11 cellular contexts compared by ENCODE assay signal in genomic region chr15:73755481-73755880, GRCh38. TPM values are rescaled to one million over a fixed set of nuclear protein-coding genes. Genes with fewer than 3 reads are reported as not detected.
"Had no signal": no experiment of that assay in that cellular context is flagged by ENCODE, and none has a peak within 500 bp of the region (broad histone marks: within the 10 kb centered on the region; RNA-seq: fewer than 3 reads in every experiment).

No MANE protein-coding gene starts in this region.

- H3K27ac ChIP-seq: breast epithelium, dorsolateral prefrontal cortex had no signal

- ATAC-seq: activated CD4-positive, CD25-positive, alpha-beta regulatory T cell treated with anti-CD3 and anti-CD28 coated beads, Interleukin-2, amount 50 U/mL, for 24 hours; activated CD8-positive, alpha-beta memory T cell treated with anti-CD3 and anti-CD28 coated beads, Interleukin-2, amount 10 ng/mL, durations not matched to agents 7 days and 5 days had no signal

- H3K36me3 ChIP-seq: breast epithelium had no signal

- DNase-seq: activated CD4-positive, alpha-beta T cell treated with anti-CD3 and anti-CD28 coated beads, Interleukin-2, amount 50 U/mL, for 4 hours; activated CD8-positive, alpha-beta memory T cell treated with anti-CD3 and anti-CD28 coated beads, Interleukin-2, amount 10 ng/mL, durations not matched to agents 7 days and 5 days; activated effector memory CD4-positive, alpha-beta T cell treated with Interleukin-2 at 50 U/mL for 16 hours; activated naive CD8-positive, alpha-beta T cell treated with anti-CD3 and anti-CD28 coated beads for 36 hours; activated T-cell treated with anti-CD3 and anti-CD28 coated beads, Interleukin-2, amount 50 U/mL, for 24 hours; anterior cingulate cortex; dorsolateral prefrontal cortex; stimulated activated CD4-positive, alpha-beta T cell treated with anti-CD3 and anti-CD28 coated beads, Interleukin-15, amount 100 ng/mL, for 24 hours; stimulated activated CD4-positive, alpha-beta T cell treated with anti-CD3 and anti-CD28 coated beads, Interleukin-4, amount 100 ng/mL, for 24 hours had no signal

- H3K4me3 ChIP-seq: breast epithelium, dorsolateral prefrontal cortex had no signal

- H3K9me3 ChIP-seq: breast epithelium had no signal

RNA-seq across cellular contexts. Expression of gene INSYN1, which starts 2.3 kb away (rescaled TPM):
- total RNA-seq: activated CD8-positive, alpha-beta memory T cell treated with anti-CD3 and anti-CD28 coated beads, Interleukin-2, amount 10 ng/mL, durations not matched to agents 7 days and 5 days; activated naive CD8-positive, alpha-beta T cell treated with anti-CD3 and anti-CD28 coated beads for 36 hours had no signal
